8 cellular contexts compared by ENCODE assay signal in genomic region chr9:83432104-83432627, GRCh38.
DNase-seq lines count a peak whose midpoint lies in the region; ATAC-seq and TF ChIP-seq lines count a peak whose summit lies in the region.

No MANE protein-coding gene starts in this region.

- no peak overlapping the region for H3K9ac ChIP-seq in skeletal muscle tissue (ENCODE audit: low read depth in 1 of 3, low read length in 3 of 3)

- peak overlapping the region; percentile 85 to 89 (median 87) for H3K27ac ChIP-seq in body of pancreas
- H3K27ac ChIP-seq in skeletal muscle tissue (ENCODE audit: low read depth, low read length): peak overlapping the region; percentile 58

- H3K9me3 ChIP-seq in body of pancreas: no peaks in the 10 kb centered on the region
- no peaks in the 10 kb centered on the region for H3K9me3 ChIP-seq in skeletal muscle tissue (ENCODE audit: control insufficient read depth in 3 of 3, low read length in 3 of 3)

- no peaks in the 10 kb centered on the region for H3K27me3 ChIP-seq in H7 (ENCODE audit: control insufficient read depth, insufficient read depth, low read length)
- no peaks in the 10 kb centered on the region for H3K27me3 ChIP-seq in body of pancreas
- no peaks in the 10 kb centered on the region for H3K27me3 ChIP-seq in skeletal muscle tissue (ENCODE audit: control insufficient read depth in 3 of 3, insufficient read depth in 3 of 3, low read length in 3 of 3)

- peak; percentile 96 for ATAC-seq in body of pancreas
- ATAC-seq in GM21447 (IDR thresholded peaks at IDR 0.05; ENCODE audit: unreplicated experiment): no peak
- no peak for ATAC-seq in GM18909 (IDR thresholded peaks at IDR 0.05; ENCODE audit: poor library complexity, unreplicated experiment)

- H3K4me1 ChIP-seq in body of pancreas (peaks cover 54% of the 10 kb centered on the region), skeletal muscle tissue (ENCODE audit: control insufficient read depth in 3 of 3, insufficient read depth in 3 of 3, low read length in 3 of 3) (peaks cover 19 to 31% (median 20%) of the 10 kb centered on the region in 3 donors)

- H3K4me3 ChIP-seq in H7 (ENCODE audit: insufficient read depth, low read depth, low read length) (no peak overlapping the region), body of pancreas (no peak overlapping the region), skeletal muscle tissue (ENCODE audit: low read length in 3 of 3) (peak overlapping the region; percentile 0 to 36 (median 32))

- H3K36me3 ChIP-seq in H7 (replicated peaks; ENCODE audit: control insufficient read depth, insufficient read depth, low read length) (no peaks in the 10 kb centered on the region), body of pancreas (replicated peaks in 1 of 2; ENCODE audit: insufficient read depth in 1 of 2, low read depth in 2 of 2) (no peaks in the 10 kb centered on the region), skeletal muscle tissue (ENCODE audit: control insufficient read depth in 3 of 3, insufficient read depth in 3 of 3, low read length in 3 of 3) (no peaks in the 10 kb centered on the region)

- no peak for TF ChIP-seq POLR2A in body of pancreas (IDR thresholded peaks at IDR 0.05)

- DNase-seq in H7: peak; percentile 40
- peak; percentile 93 to 97 (median 94) for DNase-seq in body of pancreas
- peak; percentile 83 for DNase-seq in islet precursor cell
- no peak for DNase-seq in NCI-H1694 treated with DMSO at 0.1 percent for 48 hours (lab: John Stamatoyannopoulos, UW)
- DNase-seq in cerebellar nuclear complex (lab: John Stamatoyannopoulos, UW): no peak

- intact Hi-C loops in body of pancreas (cut with DNase I): no loop called here

- TF ChIP-seq CTCF in body of pancreas (IDR thresholded peaks at IDR 0.05): no peak

- WGBS in body of pancreas, 2 donors: 8 to 15% methylated on average over 6 of the region's 6 CpGs

Comparison
In these comparisons a context has a peak if more than half of its experiments do, and no peak if none do; other contexts are left out.
1. DNase-seq: peak in H7 (single experiment), body of pancreas (4 of 4) and islet precursor cell (single experiment); none in NCI-H1694 treated with DMSO at 0.1 percent for 48 hours (single experiment) and cerebellar nuclear complex (0 of 2).
2. H3K4me3 ChIP-seq: peak in skeletal muscle tissue (3 of 3); none in H7 (single experiment) and body of pancreas (0 of 2).